Comparison of ENCODE assay signal across 8 cellular contexts in the genomic region with DNA sequence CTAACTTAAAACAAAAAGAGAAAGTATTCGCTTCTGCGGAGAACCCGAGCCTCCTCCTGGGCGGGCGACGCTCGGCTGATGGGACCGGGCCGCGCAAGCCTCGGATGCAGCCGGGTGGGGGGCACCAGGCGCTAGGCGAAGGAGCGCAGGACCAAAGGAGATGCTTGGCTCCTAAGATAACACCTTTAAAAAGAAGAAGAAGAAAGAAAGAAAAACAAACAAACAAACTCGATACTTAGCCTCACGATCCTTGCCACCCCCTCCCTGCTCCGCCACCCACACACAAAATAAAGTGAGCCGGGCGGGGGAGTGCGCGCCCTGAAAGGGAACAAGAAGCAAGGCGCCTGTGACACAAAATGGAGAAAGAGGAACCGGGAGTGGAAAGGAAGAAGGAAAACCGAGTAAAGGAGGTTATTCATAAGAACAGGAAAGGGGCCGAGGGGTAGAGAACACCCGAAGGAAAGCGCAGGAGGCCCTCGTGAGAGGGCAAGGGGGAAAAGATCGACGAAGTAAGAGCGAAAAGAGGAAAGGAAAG. TPM values are rescaled to one million over a fixed set of nuclear protein-coding genes. Genes with fewer than 3 reads are reported as not detected.
A peak's percentile ranks its signal among the peaks of the same experiment; 100 is the strongest.
DNase-seq lines count a peak whose midpoint lies in the region; ATAC-seq and TF ChIP-seq lines count a peak whose summit lies in the region.

No MANE protein-coding gene starts in this region.

- peaks cover 20% of the 10 kb centered on the region for H3K4me1 Mint-ChIP-seq in activated naive CD8-positive, alpha-beta T cell treated with anti-CD3 and anti-CD28 coated beads for 36 hours

- no peak overlapping the region for H3K14ac ChIP-seq in trophoblast cell (ENCODE audit: low read length)

- no peaks in the 10 kb centered on the region for H3K79me1 ChIP-seq in trophoblast cell (ENCODE audit: low read length)

- intact Hi-C loops in heart right ventricle (cut with DNase I) = loop anchor here in 8 of 10 donors (1.0 to 10.0 kb wide), 14 partner anchors 21 to 843 kb away; a partner anchor contains a TSS

- peaks cover 0 to 37% (median 12%) of the 10 kb centered on the region in 9 donors for H3K4me1 ChIP-seq in heart right ventricle
- H3K4me1 ChIP-seq in trophoblast cell (ENCODE audit: control insufficient read depth in 1 of 2, insufficient read depth in 2 of 2, low read length in 2 of 2) = peaks cover 6 to 10% of the 10 kb centered on the region in 2 experiments
- H3K4me1 ChIP-seq in upper lobe of left lung = peaks cover 0 to 15% (median 4%) of the 10 kb centered on the region in 4 donors

- H3K4me3 ChIP-seq in heart right ventricle (peak overlapping the region; percentile 43 to 85 (median 76)), trophoblast cell (ENCODE audit: low read depth, low read length) (peak overlapping the region; percentile 70), upper lobe of left lung (peak overlapping the region; percentile 59 to 88 (median 64))

- no peak for TF ChIP-seq CTCF in heart right ventricle (IDR thresholded peaks at IDR 0.05)
- TF ChIP-seq CTCF in upper lobe of left lung (IDR thresholded peaks at IDR 0.05) = no peak

- H2AK5ac ChIP-seq in trophoblast cell (ENCODE audit: low read length) = no peak overlapping the region

- H3K36me3 ChIP-seq in heart right ventricle = no peaks in the 10 kb centered on the region
- no peaks in the 10 kb centered on the region for H3K36me3 ChIP-seq in trophoblast cell (ENCODE audit: control insufficient read depth in 1 of 2, insufficient read depth in 2 of 2, low read length in 2 of 2)
- H3K36me3 ChIP-seq in upper lobe of left lung = no peaks in the 10 kb centered on the region

- H4K8ac ChIP-seq in trophoblast cell (ENCODE audit: low read depth, low read length) = no peak overlapping the region

- no peak overlapping the region for H3K18ac ChIP-seq in trophoblast cell (ENCODE audit: low read length)

- TF ChIP-seq POLR2A in GM19193 (IDR thresholded peaks at IDR 0.05; ENCODE audit: extremely low read depth, insufficient read depth, insufficient read length) (peak; percentile 57), upper lobe of left lung (IDR thresholded peaks at IDR 0.05) (peak in 1 of 4 donors; percentile 37)

- H3K4me2 ChIP-seq in trophoblast cell (ENCODE audit: low read length) = peak overlapping the region; percentile 100

- no peak overlapping the region for H3K4ac ChIP-seq in trophoblast cell (ENCODE audit: low read depth, low read length)

- peaks cover 29% of the 10 kb centered on the region for H3K27me3 Mint-ChIP-seq in activated naive CD8-positive, alpha-beta T cell treated with anti-CD3 and anti-CD28 coated beads for 36 hours

- peak overlapping the region; percentile 91 for H3K4me3 Mint-ChIP-seq in activated naive CD8-positive, alpha-beta T cell treated with anti-CD3 and anti-CD28 coated beads for 36 hours

- DNase-seq in Ammon's horn (ENCODE audit: low spot score) (peak; percentile 73), SIG-M5 (lab: John Stamatoyannopoulos, UW) (peak; percentile 25), heart right ventricle (peak; percentile 64 to 79), trophoblast cell (peak in 1 of 2 donors; percentile 33), upper lobe of left lung (peak; percentile 52 to 89)
- DNase-seq in activated naive CD8-positive, alpha-beta T cell treated with anti-CD3 and anti-CD28 coated beads for 36 hours = peak; percentile 64

- no peak overlapping the region for H3K23ac ChIP-seq in trophoblast cell (ENCODE audit: low read length)

- H3K36me3 Mint-ChIP-seq in activated naive CD8-positive, alpha-beta T cell treated with anti-CD3 and anti-CD28 coated beads for 36 hours = peaks cover 13% of the 10 kb centered on the region

- H4K12ac ChIP-seq in trophoblast cell (ENCODE audit: low read depth, low read length) = no peak overlapping the region

- no peaks in the 10 kb centered on the region for H3K79me2 ChIP-seq in trophoblast cell (ENCODE audit: control insufficient read depth, insufficient read depth, low read length, poor library complexity)

- peak; percentile 57 for ATAC-seq in HG03432 (IDR thresholded peaks at IDR 0.05; ENCODE audit: unreplicated experiment)
- ATAC-seq in heart right ventricle = peak; percentile 54 to 82 (median 68)
- ATAC-seq in upper lobe of left lung (ENCODE audit: low FRiP score in 2 of 2) = peak; percentile 62 to 82

- WGBS in heart right ventricle, 2 donors = 1% methylated on average over 32 of the region's 32 CpGs
- no CpG with 5 or more reads among the region's 32 CpGs for WGBS in trophoblast cell (ENCODE audit: extremely low coverage, insufficient coverage, insufficient read length)
- WGBS in upper lobe of left lung, 2 donors = 0 to 1% methylated on average over 32 of the region's 32 CpGs

- no peaks in the 10 kb centered on the region for H3K9me3 Mint-ChIP-seq in activated naive CD8-positive, alpha-beta T cell treated with anti-CD3 and anti-CD28 coated beads for 36 hours

- peak overlapping the region; percentile 96 to 99 (median 98) for H3K27ac ChIP-seq in heart right ventricle
- no peak overlapping the region for H3K27ac ChIP-seq in trophoblast cell (ENCODE audit: low read depth, low read length)
- H3K27ac ChIP-seq in upper lobe of left lung = peak overlapping the region; percentile 87 to 97 (median 95)

- H3K27me3 ChIP-seq in heart right ventricle (peaks cover 0 to 13% (median 0%) of the 10 kb centered on the region in 7 donors), trophoblast cell (ENCODE audit: insufficient read depth, low read length) (peaks cover 26% of the 10 kb centered on the region), upper lobe of left lung (no peaks in the 10 kb centered on the region)

- H2AFZ ChIP-seq in trophoblast cell (ENCODE audit: insufficient read depth, low read length, poor library complexity) = peak overlapping the region; percentile 45

- no peak overlapping the region for H2BK5ac ChIP-seq in trophoblast cell (ENCODE audit: low read depth, low read length, poor library complexity)

- H3K9me3 ChIP-seq in heart right ventricle = no peaks in the 10 kb centered on the region
- peaks cover 2% of the 10 kb centered on the region for H3K9me3 ChIP-seq in trophoblast cell (ENCODE audit: insufficient read depth, low read depth, low read length)
- no peaks in the 10 kb centered on the region for H3K9me3 ChIP-seq in upper lobe of left lung

- H2BK120ac ChIP-seq in trophoblast cell (ENCODE audit: insufficient read depth, low read length, poor library complexity) = no peak overlapping the region

- no peak for TF ChIP-seq EP300 in upper lobe of left lung (IDR thresholded peaks at IDR 0.05)

- peak overlapping the region; percentile 70 for H3K9ac ChIP-seq in trophoblast cell (ENCODE audit: low read length)

- H2BK12ac ChIP-seq in trophoblast cell (ENCODE audit: low read length) = no peak overlapping the region

- H4K91ac ChIP-seq in trophoblast cell (ENCODE audit: low read depth, low read length) = no peak overlapping the region

- peak overlapping the region; percentile 97 for H3K27ac Mint-ChIP-seq in activated naive CD8-positive, alpha-beta T cell treated with anti-CD3 and anti-CD28 coated beads for 36 hours

RNA-seq across cellular contexts. Expression of a gene that starts 34.0 kb away (rescaled TPM):
- not detected for total RNA-seq in activated naive CD8-positive, alpha-beta T cell treated with anti-CD3 and anti-CD28 coated beads for 36 hours
- not detected for total RNA-seq in heart right ventricle
- polyA plus RNA-seq in heart right ventricle = not detected
- polyA plus RNA-seq in trophoblast cell (2013) = not detected in 2 replicates
- total RNA-seq in upper lobe of left lung = not detected
